11 cellular contexts compared by ENCODE assay signal in genomic region chr7:66099232-66099550, GRCh38. TPM values are rescaled to one million over a fixed set of nuclear protein-coding genes. Genes with fewer than 3 reads are reported as not detected.
DNase-seq lines count a peak whose midpoint lies in the region; ATAC-seq and TF ChIP-seq lines count a peak whose summit lies in the region.
"Had no signal": no experiment of that assay in that cellular context is flagged by ENCODE, and none has a peak within 500 bp of the region (broad histone marks: within the 10 kb centered on the region; RNA-seq: fewer than 3 reads in every experiment).

No MANE protein-coding gene starts in this region.

- peak overlapping the region; percentile 74; the same call in 1 of the 2 replicates for H3K9ac ChIP-seq in HCT116 (ENCODE audit: low read length)

- peak overlapping the region; percentile 96 for H3K4me2 ChIP-seq in HCT116 (ENCODE audit: low read length)

- peaks cover 33 to 50% of the 10 kb centered on the region in 2 experiments for H3K4me1 ChIP-seq in HCT116 (ENCODE audit: control insufficient read depth in 1 of 2, insufficient read depth in 2 of 2, low read length in 2 of 2)
- H3K4me1 ChIP-seq in thoracic aorta (ENCODE audit: control insufficient read depth in 1 of 2, low read depth in 2 of 2): peaks cover 0 to 4% of the 10 kb centered on the region in 2 donors
- peaks cover 0 to 16% (median 13%) of the 10 kb centered on the region in 6 donors for H3K4me1 ChIP-seq in spleen

- no peaks in the 10 kb centered on the region for H3K9me2 ChIP-seq in HCT116 (ENCODE audit: insufficient read depth)

- POLR2A ChIA-PET in HCT116 (lab: Charles Lee): no interaction called here

- no peak for TF ChIP-seq RAD21 in HCT116 (IDR thresholded peaks at IDR 0.05; ENCODE audit: low read depth)

- no peak for TF ChIP-seq CTCF in HCT116 (IDR thresholded peaks at IDR 0.05 in 2 of 3, conservative IDR thresholded peaks at IDR 0.05 in 1 of 3; ENCODE audit: borderline replicate concordance in 1 of 3, insufficient read depth in 1 of 3, low read depth in 2 of 3, low read length in 2 of 3)
- TF ChIP-seq CTCF in fibroblast of villous mesenchyme (IDR thresholded peaks at IDR 0.05; ENCODE audit: insufficient read depth, low read depth, low read length): no peak
- TF ChIP-seq CTCF in thoracic aorta (IDR thresholded peaks at IDR 0.05): no peak
- no peak for TF ChIP-seq CTCF in spleen (IDR thresholded peaks at IDR 0.05 in 8 of 11, conservative IDR thresholded peaks at IDR 0.05 in 3 of 11)

- no peaks in the 10 kb centered on the region for H3K36me3 ChIP-seq in HCT116 (ENCODE audit: control insufficient read depth in 1 of 2, insufficient read depth in 2 of 2, low read length in 2 of 2)
- no peaks in the 10 kb centered on the region for H3K36me3 ChIP-seq in thoracic aorta
- H3K36me3 ChIP-seq in spleen: peaks cover 0 to 6% (median 0%) of the 10 kb centered on the region in 6 donors

- H3K4me3 Mint-ChIP-seq in activated T-helper 17 cell treated with anti-CD3 and anti-CD28 coated beads, Interleukin-2, amount 50 U/mL, for 72 hours: peak overlapping the region; percentile 79

- TF ChIP-seq POLR2A in HCT116 (IDR thresholded peaks at IDR 0.05; ENCODE audit: borderline replicate concordance, extremely low read depth, insufficient read depth, insufficient read length) (no peak), spleen (IDR thresholded peaks at IDR 0.05) (no peak)

- H3K9me3 Mint-ChIP-seq in activated T-helper 17 cell treated with anti-CD3 and anti-CD28 coated beads, Interleukin-2, amount 50 U/mL, for 72 hours: no peaks in the 10 kb centered on the region

- RAD21 ChIA-PET in HCT116 (lab: Charles Lee; ENCODE audit: low non-redundant PET in 1 of 2, low total read pairs in 2 of 2, uncharacterized antibody in 2 of 2, unreplicated experiment in 2 of 2): no interaction called here

- no peak overlapping the region for H2AFZ ChIP-seq in HCT116 (ENCODE audit: low read depth, low read length, poor library complexity, severe bottlenecking)

- H3K36me3 Mint-ChIP-seq in activated T-helper 17 cell treated with anti-CD3 and anti-CD28 coated beads, Interleukin-2, amount 50 U/mL, for 72 hours (ENCODE audit: low read depth): no peaks in the 10 kb centered on the region

- H3K27ac Mint-ChIP-seq in activated T-helper 17 cell treated with anti-CD3 and anti-CD28 coated beads, Interleukin-2, amount 50 U/mL, for 72 hours: peak overlapping the region; percentile 92

- CTCF ChIA-PET in HCT116 (lab: Charles Lee): no interaction called here

- no peaks in the 10 kb centered on the region for H4K20me1 ChIP-seq in HCT116 (ENCODE audit: insufficient read depth)

- peaks cover 11% of the 10 kb centered on the region for H3K4me1 Mint-ChIP-seq in activated T-helper 17 cell treated with anti-CD3 and anti-CD28 coated beads, Interleukin-2, amount 50 U/mL, for 72 hours

- ATAC-seq in HCT116 (peak; percentile 46; the same call in 1 of the 2 replicates), thoracic aorta (ENCODE audit: insufficient number of reproducible peaks, low FRiP score, low read depth) (no peak)
- ATAC-seq in activated T-helper 17 cell treated with anti-CD3 and anti-CD28 coated beads, Interleukin-2, amount 50 U/mL, for 72 hours (replicated peaks): no peak

- H3K27ac ChIP-seq in HCT116 (ENCODE audit: low read depth, low read length): peak overlapping the region; percentile 99
- H3K27ac ChIP-seq in thoracic aorta: peak overlapping the region; percentile 95 to 97
- peak overlapping the region in 3 of 8 donors; percentile 75 to 83 (median 77) for H3K27ac ChIP-seq in spleen

- H3K27me3 ChIP-seq in HCT116 (ENCODE audit: insufficient read depth, low read length) (no peaks in the 10 kb centered on the region), thoracic aorta (replicated peaks; ENCODE audit: insufficient read depth) (no peaks in the 10 kb centered on the region), spleen (replicated peaks in 1 of 7) (no peaks in the 10 kb centered on the region)

- BruUV-seq in HCT116 (replicated peaks; lab: Mats Ljungman, UMichigan): no TSS peak

- WGBS in spleen, 5 donors: 67 to 87% methylated on average over 1 to 2 of the region's 2 CpGs; no CpG with 5 or more reads in 3 of the 5 donors

- H3K4me3 ChIP-seq in HCT116 (replicated peaks in 1 of 2; ENCODE audit: low read depth in 1 of 2, low read length in 2 of 2) (peak overlapping the region; percentile 54 to 62), fibroblast of villous mesenchyme (ENCODE audit: low read depth, low read length) (peak overlapping the region; percentile 48), thoracic aorta (peak overlapping the region; percentile 75), spleen (no peak overlapping the region)

- intact Hi-C loops in HCT116 (cut with micrococcal nuclease) (no loop called here), spleen (cut with DNase I; ENCODE audit: low total_unique reads) (no loop called here)

- no peak for DNase-seq in HCT116 (ENCODE audit: low read depth, low spot score)
- peak; percentile 45 for DNase-seq in fibroblast of villous mesenchyme (ENCODE audit: low read depth)
- DNase-seq in thoracic aorta (ENCODE audit: low spot score): no peak
- DNase-seq in spleen: no peak
- no peak for DNase-seq in NK-92 (lab: John Stamatoyannopoulos, UW; ENCODE audit: unreplicated experiment)
- DNase-seq in D341Med (ENCODE audit: low spot score): no peak
- DNase-seq in NCI-H2196 (lab: John Stamatoyannopoulos, UW; ENCODE audit: unreplicated experiment): no peak
- DNase-seq: H7, NCI-H1048, T-helper 9 cell had no signal

- H3K79me2 ChIP-seq in HCT116 (ENCODE audit: insufficient read depth, low read length): no peaks in the 10 kb centered on the region

- no peaks in the 10 kb centered on the region for H3K9me3 ChIP-seq in HCT116 (ENCODE audit: control insufficient read depth in 1 of 2, insufficient read depth in 1 of 2, low read depth in 1 of 2, low read length in 2 of 2)
- no peaks in the 10 kb centered on the region for H3K9me3 ChIP-seq in thoracic aorta
- H3K9me3 ChIP-seq in spleen: no peaks in the 10 kb centered on the region

- no peaks in the 10 kb centered on the region for H3K27me3 Mint-ChIP-seq in activated T-helper 17 cell treated with anti-CD3 and anti-CD28 coated beads, Interleukin-2, amount 50 U/mL, for 72 hours

TF ChIP-seq in HCT116, 20 proteins besides CTCF, POLR2A, EP300 and RAD21:
- TF ChIP-seq ZNF274 (IDR thresholded peaks at IDR 0.05; ENCODE audit: low read depth, low read length): no peak
- no peak for TF ChIP-seq REST (IDR thresholded peaks at IDR 0.05; ENCODE audit: low read depth)
- no peak for TF ChIP-seq TCF7L2 (IDR thresholded peaks at IDR 0.05; ENCODE audit: borderline replicate concordance, extremely low read depth, insufficient read depth, insufficient read length)
- TF ChIP-seq CEBPB (IDR thresholded peaks at IDR 0.05; ENCODE audit: low read depth): no peak
- TF ChIP-seq ELF1 (IDR thresholded peaks at IDR 0.05; ENCODE audit: borderline replicate concordance, low read depth): no peak
- no peak for TF ChIP-seq EZH2phosphoT487 (IDR thresholded peaks at IDR 0.05; ENCODE audit: borderline replicate concordance)
- TF ChIP-seq YY1 (IDR thresholded peaks at IDR 0.05; ENCODE audit: extremely low read depth, insufficient replicate concordance, low read depth, low read length): no peak

RNA-seq across cellular contexts. Expression of gene CRCP, which starts 15.5 kb away (rescaled TPM):
- total RNA-seq in HCT116 (2021; ENCODE audit: unreplicated experiment): 28.4 TPM
- polyA plus RNA-seq in HCT116 (2012): 16.6 and 16.9 TPM in 2 replicates
- 10 to 100 TPM; 19.6 to 25.7 TPM for total RNA-seq in activated T-helper 17 cell treated with anti-CD3 and anti-CD28 coated beads, Interleukin-2, amount 50 U/mL, for 72 hours
- 47.4 and 53.1 TPM in 2 replicates for total RNA-seq in fibroblast of villous mesenchyme
- total RNA-seq in thoracic aorta: 10 to 100 TPM; 32.5 to 43.5 TPM
- total RNA-seq in spleen: 10 to 100 TPM; 30.3 to 46.2 (median 42.5) TPM
- polyA plus RNA-seq in spleen: 10 to 100 TPM; 11.5 to 30.9 (median 12.0) TPM

RNA-seq across cellular contexts. Expression of gene ASL, which starts 23.6 kb away (rescaled TPM):
- total RNA-seq in HCT116 (2021; ENCODE audit: unreplicated experiment): 46.9 TPM
- 60.1 and 60.5 TPM in 2 replicates for polyA plus RNA-seq in HCT116 (2012)
- total RNA-seq in activated T-helper 17 cell treated with anti-CD3 and anti-CD28 coated beads, Interleukin-2, amount 50 U/mL, for 72 hours: 10 to 100 TPM; 33.8 to 34.7 TPM
- total RNA-seq in fibroblast of villous mesenchyme: 33.5 and 34.5 TPM in 2 replicates
- total RNA-seq in thoracic aorta: 10 to 100 TPM; 43.2 to 54.7 TPM
- total RNA-seq in spleen: 10 to 100 TPM; 30.9 to 45.1 (median 39.3) TPM
- 10 to 100 TPM; 24.6 to 56.4 (median 51.2) TPM for polyA plus RNA-seq in spleen

Comparison
In these comparisons a context has a peak if more than half of its experiments do, and no peak if none do; other contexts are left out.
1. H3K4me3 ChIP-seq: peak in HCT116 (2 of 2), fibroblast of villous mesenchyme (single experiment) and thoracic aorta (single experiment); none in spleen (0 of 8).